ENCODE assay signal across 10 cellular contexts in genomic region chr6:165662041-165662491, GRCh38. TPM values are rescaled to one million over a fixed set of nuclear protein-coding genes. Genes with fewer than 3 reads are reported as not detected.
DNase-seq lines count a peak whose midpoint lies in the region; TF ChIP-seq lines count a peak whose summit lies in the region.
"Had no signal": no experiment of that assay in that cellular context is flagged by ENCODE, and none has a peak within 500 bp of the region (broad histone marks: within the 10 kb centered on the region; RNA-seq: fewer than 3 reads in every experiment).

No MANE protein-coding gene starts in this region.

- CTCF ChIA-PET in A673 (lab: Charles Lee) (no interaction called here), MCF 10A (lab: Yijun Ruan, JAX) (no interaction called here)

- H3K36me3 ChIP-seq in A673 (ENCODE audit: insufficient read depth, low read length, poor library complexity, severe bottlenecking): no peaks in the 10 kb centered on the region
- no peaks in the 10 kb centered on the region for H3K36me3 ChIP-seq in HUES6 (ENCODE audit: control insufficient read depth, insufficient read depth, low read length)
- H3K36me3 ChIP-seq in colonic mucosa: no peaks in the 10 kb centered on the region
- no peaks in the 10 kb centered on the region for H3K36me3 ChIP-seq in MM.1S (replicated peaks; ENCODE audit: insufficient read depth, low read length)

- H3K79me2 ChIP-seq in MM.1S (ENCODE audit: low read length): no peaks in the 10 kb centered on the region

- no peak overlapping the region for H3K27ac ChIP-seq in A673 (ENCODE audit: low read depth, low read length, poor library complexity, severe bottlenecking)
- H3K27ac ChIP-seq in HUES6 (ENCODE audit: low read depth, low read length): no peak overlapping the region
- H3K27ac ChIP-seq in colonic mucosa: no peak overlapping the region
- H3K27ac ChIP-seq in MM.1S (ENCODE audit: low read length): no peak overlapping the region

- peaks cover 8% of the 10 kb centered on the region for H3K36me3 Mint-ChIP-seq in endothelial cell (ENCODE audit: low read depth, unreplicated experiment)
- H3K36me3 Mint-ChIP-seq in nephron (ENCODE audit: low read depth): no peaks in the 10 kb centered on the region
- no peaks in the 10 kb centered on the region for H3K36me3 Mint-ChIP-seq in MCF 10A (ENCODE audit: insufficient read depth, unreplicated experiment)

- POLR2A ChIA-PET in A673 (lab: Charles Lee; ENCODE audit: low non-redundant PET): no interaction called here
- POLR2A ChIA-PET in MCF 10A (lab: Yijun Ruan, JAX): no interaction called here

- H3F3A ChIP-seq in MM.1S (ENCODE audit: insufficient read depth, low read length): no peaks in the 10 kb centered on the region

- H3K4me1 Mint-ChIP-seq in endothelial cell (ENCODE audit: unreplicated experiment) (peaks cover 36% of the 10 kb centered on the region), nephron (peaks cover 26% of the 10 kb centered on the region), MCF 10A (ENCODE audit: insufficient read depth, unreplicated experiment) (peaks cover 7% of the 10 kb centered on the region)

- BruUV-seq in A673 (replicated peaks; lab: Mats Ljungman, UMichigan): no TSS peak
- no TSS peak for BruUV-seq in MCF 10A (replicated peaks; lab: Mats Ljungman, UMichigan)

- no peaks in the 10 kb centered on the region for H3K9me3 Mint-ChIP-seq in endothelial cell (ENCODE audit: unreplicated experiment)
- H3K9me3 Mint-ChIP-seq in nephron: no peaks in the 10 kb centered on the region
- no peaks in the 10 kb centered on the region for H3K9me3 Mint-ChIP-seq in MCF 10A (ENCODE audit: unreplicated experiment)

- H3K27me3 ChIP-seq in A673 (replicated peaks; ENCODE audit: insufficient read depth, low read depth, low read length, poor library complexity) (peaks cover 93% of the 10 kb centered on the region), HUES6 (ENCODE audit: control insufficient read depth, insufficient read depth, low read length) (peaks cover 93% of the 10 kb centered on the region), colonic mucosa (peaks cover 56% of the 10 kb centered on the region), MM.1S (replicated peaks; ENCODE audit: insufficient read depth, low read length) (no peaks in the 10 kb centered on the region)

- peak overlapping the region; percentile 84 for H3K4me3 Mint-ChIP-seq in endothelial cell (ENCODE audit: unreplicated experiment)
- peak overlapping the region; percentile 85 to 91 (median 88) for H3K4me3 Mint-ChIP-seq in nephron
- H3K4me3 Mint-ChIP-seq in MCF 10A (ENCODE audit: unreplicated experiment): no peak overlapping the region

- H3K9ac ChIP-seq in HUES6 (ENCODE audit: low read length): peak overlapping the region; percentile 61
- H3K9ac ChIP-seq in colonic mucosa (ENCODE audit: low read depth in 2 of 2, low read length in 2 of 2): peak overlapping the region in 1 of 2 donors; percentile 43
- no peak overlapping the region for H3K9ac ChIP-seq in MM.1S (ENCODE audit: low read length)

- H2AFZ ChIP-seq in MM.1S (ENCODE audit: low read length): no peak overlapping the region

- DNase-seq in A673 (ENCODE audit: low spot score) (peak; percentile 35), endothelial cell (ENCODE audit: low spot score) (peak; percentile 48), colonic mucosa (no peak), ureter (ENCODE audit: low spot score) (no peak), MCF 10A (ENCODE audit: unreplicated experiment) (no peak), MM.1S (no peak)
- DNase-seq: stimulated activated CD8-positive, alpha-beta memory T cell treated with anti-CD3 and anti-CD28 coated beads, Interleukin-4, amount 100 ng/mL, for 48 hours had no signal

- H3K27ac Mint-ChIP-seq in endothelial cell (ENCODE audit: unreplicated experiment): no peak overlapping the region
- H3K27ac Mint-ChIP-seq in nephron: peak overlapping the region in 1 of 3 experiments; percentile 75
- no peak overlapping the region for H3K27ac Mint-ChIP-seq in MCF 10A (ENCODE audit: low read depth, unreplicated experiment)

- no peaks in the 10 kb centered on the region for H4K20me1 ChIP-seq in MM.1S (ENCODE audit: insufficient read depth, low read length)

- H3K9me2 ChIP-seq in MM.1S (replicated peaks; ENCODE audit: insufficient read depth, low read length): no peaks in the 10 kb centered on the region

- H3K27me3 Mint-ChIP-seq in endothelial cell (ENCODE audit: unreplicated experiment) (peaks cover 23% of the 10 kb centered on the region), nephron (ENCODE audit: low read depth) (peaks cover 65% of the 10 kb centered on the region), MCF 10A (ENCODE audit: insufficient read depth, unreplicated experiment) (no peaks in the 10 kb centered on the region)

- no peaks in the 10 kb centered on the region for H3K9me3 ChIP-seq in A673 (ENCODE audit: low read depth, low read length, poor library complexity, severe bottlenecking)
- no peaks in the 10 kb centered on the region for H3K9me3 ChIP-seq in HUES6 (ENCODE audit: control insufficient read depth, insufficient read depth, low read depth, low read length)
- H3K9me3 ChIP-seq in colonic mucosa: no peaks in the 10 kb centered on the region
- H3K9me3 ChIP-seq in MM.1S (replicated peaks; ENCODE audit: insufficient read depth, low read length): no peaks in the 10 kb centered on the region

- no peak overlapping the region for H3K4me2 ChIP-seq in MM.1S (ENCODE audit: low read depth, low read length)

- TF ChIP-seq CTCF in A673 (conservative IDR thresholded peaks at IDR 0.05; ENCODE audit: low read depth, low read length) (no peak), endothelial cell (IDR thresholded peaks at IDR 0.05; ENCODE audit: unreplicated experiment) (no peak), nephron (IDR thresholded peaks at IDR 0.05; ENCODE audit: unreplicated experiment in 3 of 3) (no peak), colonic mucosa (IDR thresholded peaks at IDR 0.05) (no peak), MCF 10A (IDR thresholded peaks at IDR 0.05; ENCODE audit: unreplicated experiment) (no peak), MM.1S (IDR thresholded peaks at IDR 0.05; ENCODE audit: low read length) (no peak)

- H3K4me1 ChIP-seq in A673 (ENCODE audit: insufficient read depth, low read length, poor library complexity, severe bottlenecking) (no peaks in the 10 kb centered on the region), HUES6 (ENCODE audit: control insufficient read depth, insufficient read depth, low read length) (peaks cover 49% of the 10 kb centered on the region), colonic mucosa (no peaks in the 10 kb centered on the region), MM.1S (ENCODE audit: low read length) (no peaks in the 10 kb centered on the region)

- intact Hi-C loops in A673 (cut with micrococcal nuclease; ENCODE audit: unreplicated experiment): no loop called here
- intact Hi-C loops in colonic mucosa (cut with DNase I): no loop called here
- intact Hi-C loops in MCF 10A (cut with micrococcal nuclease): no loop called here

- H3K4me3 ChIP-seq in A673 (ENCODE audit: low read depth, low read length, poor library complexity, severe bottlenecking): peak overlapping the region; percentile 41
- H3K4me3 ChIP-seq in HUES6 (ENCODE audit: low read depth, low read length): peak overlapping the region; percentile 75
- H3K4me3 ChIP-seq in colonic mucosa: no peak overlapping the region
- H3K4me3 ChIP-seq in MM.1S (ENCODE audit: low read length): no peak overlapping the region

RNA-seq across cellular contexts. Expression of gene PDE10A, which starts 1.0 kb away (rescaled TPM):
- total RNA-seq in A673 (2021): 2.3 and 2.7 TPM in 2 replicates
- total RNA-seq in endothelial cell (ENCODE audit: unreplicated experiment): 11.5 TPM
- 1 to 10 TPM in 1 of 2 donors, under 1 TPM in 1; 0.37 to 3.4 TPM for total RNA-seq in colonic mucosa
- total RNA-seq in ureter: 47.0 TPM
- total RNA-seq in MCF 10A (2022): 0.88 and 1.8 TPM in 2 replicates
- total RNA-seq: G401 had no signal

Comparison
In these comparisons a context has a peak if more than half of its experiments do, and no peak if none do; other contexts are left out.
1. DNase-seq: peak in A673 (single experiment) and endothelial cell (single experiment); none in colonic mucosa (single experiment), ureter (single experiment), MCF 10A (single experiment) and MM.1S (single experiment).
2. H3K4me3 ChIP-seq: peak in A673 (single experiment) and HUES6 (single experiment); none in colonic mucosa (single experiment) and MM.1S (single experiment).